ENCODE assay signal across 8 cellular contexts in the genomic region with DNA sequence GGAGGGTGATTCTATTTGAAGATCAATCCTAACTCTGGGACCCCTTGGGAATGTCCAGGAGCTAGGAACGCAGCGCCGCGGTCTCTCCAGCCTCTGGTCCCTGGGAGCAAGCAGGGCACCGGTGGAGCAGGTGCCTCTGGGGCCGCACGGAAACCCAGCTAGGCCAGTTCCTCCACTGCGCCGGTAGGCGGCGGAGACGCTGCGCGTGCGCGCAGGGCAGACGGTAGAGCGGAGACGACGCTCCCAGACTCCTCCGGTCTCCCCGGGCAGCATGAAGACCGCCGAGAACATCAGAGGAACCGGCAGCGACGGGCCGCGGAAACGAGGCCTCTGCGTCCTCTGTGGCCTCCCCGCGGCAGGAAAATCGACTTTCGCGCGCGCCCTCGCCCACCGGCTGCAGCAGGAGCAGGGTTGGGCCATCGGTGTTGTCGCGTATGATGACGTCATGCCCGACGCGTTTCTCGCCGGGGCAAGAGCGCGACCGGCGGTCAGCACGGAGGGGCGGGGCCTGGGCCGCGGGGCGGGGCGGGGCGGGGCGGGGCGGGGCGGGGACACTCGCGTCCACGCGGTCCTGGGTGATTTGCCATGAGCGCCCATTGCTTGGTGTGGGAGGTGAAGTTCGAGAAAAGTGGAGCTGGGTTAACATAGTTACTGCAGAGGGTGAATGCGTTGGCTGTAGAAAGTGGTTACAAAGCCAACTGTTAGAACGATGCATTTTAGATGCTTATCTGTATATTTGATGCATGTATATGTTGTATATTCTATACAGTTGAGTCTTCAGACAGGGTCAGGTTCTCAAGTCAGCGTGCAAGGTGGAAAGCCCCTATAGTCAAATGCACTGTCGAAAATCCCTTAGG. TPM values are rescaled to one million over a fixed set of nuclear protein-coding genes. Genes with fewer than 3 reads are reported as not detected.
DNase-seq lines count a peak whose midpoint lies in the region; ATAC-seq lines count a peak whose summit lies in the region.

A gene with protein sequence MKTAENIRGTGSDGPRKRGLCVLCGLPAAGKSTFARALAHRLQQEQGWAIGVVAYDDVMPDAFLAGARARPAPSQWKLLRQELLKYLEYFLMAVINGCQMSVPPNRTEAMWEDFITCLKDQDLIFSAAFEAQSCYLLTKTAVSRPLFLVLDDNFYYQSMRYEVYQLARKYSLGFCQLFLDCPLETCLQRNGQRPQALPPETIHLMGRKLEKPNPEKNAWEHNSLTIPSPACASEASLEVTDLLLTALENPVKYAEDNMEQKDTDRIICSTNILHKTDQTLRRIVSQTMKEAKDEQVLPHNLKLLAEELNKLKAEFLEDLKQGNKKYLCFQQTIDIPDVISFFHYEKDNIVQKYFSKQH (plus strand): TSS at position 193 of the 857 bp plus-strand sequence. CDS start 79 bp downstream, at position 272.

- peak within 1 kb of the TSS; percentile 66 for H2BK120ac ChIP-seq in mesenchymal stem cell (ENCODE audit: low read depth, low read length)

- H2BK15ac ChIP-seq in mesenchymal stem cell (ENCODE audit: low read depth, poor library complexity, severe bottlenecking) = no peak within 1 kb of the TSS

- H3K27ac Mint-ChIP-seq in effector memory CD8-positive, alpha-beta T cell = peak within 1 kb of the TSS; percentile 97

- no peaks in the 10 kb centered on the region for H3K9me3 ChIP-seq in mesenchymal stem cell (ENCODE audit: control insufficient read depth, low read length)

- H3K14ac ChIP-seq in mesenchymal stem cell (ENCODE audit: low read length in 2 of 2) = peak within 1 kb of the TSS in 1 of 2 experiments; percentile 98

- H3K4ac ChIP-seq in mesenchymal stem cell (ENCODE audit: low read depth in 1 of 2, low read length in 2 of 2) = peak within 1 kb of the TSS; percentile 91 to 96

- H3K36me3 ChIP-seq in mesenchymal stem cell (ENCODE audit: control insufficient read depth in 1 of 2, insufficient read depth in 2 of 2, low read depth in 1 of 2, low read length in 2 of 2) = peaks cover 3 to 9% of the 10 kb centered on the region in 2 experiments

- H3K4me1 Mint-ChIP-seq in effector memory CD8-positive, alpha-beta T cell (ENCODE audit: low read depth in 2 of 2) = peaks cover 8 to 19% of the 10 kb centered on the region in 2 donors

- H3K4me2 ChIP-seq in mesenchymal stem cell (ENCODE audit: low read length, poor library complexity, severe bottlenecking) = peak within 1 kb of the TSS; percentile 81

- peak within 1 kb of the TSS in 1 of 2 experiments; percentile 34 for H3K23ac ChIP-seq in mesenchymal stem cell (ENCODE audit: low read length in 2 of 2)

- H3K4me3 Mint-ChIP-seq in effector memory CD8-positive, alpha-beta T cell = peak within 1 kb of the TSS; percentile 90 to 92

- peak within 1 kb of the TSS; percentile 87 for H2BK5ac ChIP-seq in mesenchymal stem cell (ENCODE audit: low read depth, low read length, poor library complexity, severe bottlenecking)

- ATAC-seq in GM21367 (IDR thresholded peaks at IDR 0.05; ENCODE audit: unreplicated experiment) = peak; percentile 91
- peak; percentile 93 for ATAC-seq in effector memory CD8-positive, alpha-beta T cell (replicated peaks)

- DNase-seq in Caki2 (ENCODE audit: low read depth) (peak; percentile 91), HT1080 (ENCODE audit: low read depth) (peak; percentile 83), mesenchymal stem cell (peak; percentile 94)
- peak; percentile 81 for DNase-seq in NK-92 treated with Interleukin-12 subunit alpha and Interleukin-12 subunit beta, amount 100 ng/mL, for 24 hours (lab: John Stamatoyannopoulos, UW)
- peak; percentile 75 to 84 (median 84) for DNase-seq in activated CD8-positive, alpha-beta memory T cell treated with anti-CD3 and anti-CD28 coated beads for 48 hours (ENCODE audit: low read depth in 2 of 3, low spot score in 2 of 3)
- peak; percentile 84 to 86 (median 85) for DNase-seq in effector memory CD8-positive, alpha-beta T cell
- DNase-seq in stimulated activated CD8-positive, alpha-beta memory T cell treated with anti-CD3 and anti-CD28 coated beads, Interleukin-12 subunit alpha, Interleukin-12 subunit beta, amount 100 ng/mL, for 24 hours (ENCODE audit: extremely low read depth) = peak; percentile 76

- H3K27me3 Mint-ChIP-seq in effector memory CD8-positive, alpha-beta T cell = no peaks in the 10 kb centered on the region

- H4K8ac ChIP-seq in mesenchymal stem cell (ENCODE audit: low read length) = peak within 1 kb of the TSS; percentile 100

- H3K4me3 ChIP-seq in mesenchymal stem cell (ENCODE audit: insufficient read depth in 1 of 2, low read depth in 1 of 2, low read length in 2 of 2) = peak within 1 kb of the TSS; percentile 86 to 90

- H2AFZ ChIP-seq in mesenchymal stem cell (ENCODE audit: low read depth, low read length) = peak within 1 kb of the TSS; percentile 98

- H3K36me3 Mint-ChIP-seq in effector memory CD8-positive, alpha-beta T cell (ENCODE audit: insufficient read depth) = peaks cover 25% of the 10 kb centered on the region

- no peaks in the 10 kb centered on the region for H3K9me3 Mint-ChIP-seq in effector memory CD8-positive, alpha-beta T cell

- no peak within 1 kb of the TSS for H2AK5ac ChIP-seq in mesenchymal stem cell (ENCODE audit: low read length, severe bottlenecking)

- peaks cover 5% of the 10 kb centered on the region for H3K79me1 ChIP-seq in mesenchymal stem cell (replicated peaks; ENCODE audit: low read length, poor library complexity, severe bottlenecking)

- H2BK12ac ChIP-seq in mesenchymal stem cell (ENCODE audit: low read length in 2 of 2) = peak within 1 kb of the TSS in 1 of 2 experiments; percentile 75

- in situ Hi-C loops in Caki2 (cut with HindIII; ENCODE audit: low pct_unique_long_range_greater_than_20kb, low sequenced_read_pairs) = no loop called here

- peaks cover 2% of the 10 kb centered on the region for H3K4me1 ChIP-seq in mesenchymal stem cell (ENCODE audit: control insufficient read depth, insufficient read depth, low read depth, low read length)

- peak within 1 kb of the TSS; percentile 97 to 98 for H3K18ac ChIP-seq in mesenchymal stem cell (ENCODE audit: low read depth in 1 of 2, low read length in 2 of 2)

- 2% methylated on average over 49 of the region's 73 CpGs for WGBS in mesenchymal stem cell

- peak within 1 kb of the TSS; percentile 99 for H4K91ac ChIP-seq in mesenchymal stem cell (ENCODE audit: low read length)

- no peaks in the 10 kb centered on the region for H3K27me3 ChIP-seq in mesenchymal stem cell (ENCODE audit: control insufficient read depth in 1 of 2, insufficient read depth in 1 of 2, low read length in 2 of 2)

- H3K9ac ChIP-seq in mesenchymal stem cell (ENCODE audit: low read length) = peak within 1 kb of the TSS; percentile 93

- peak within 1 kb of the TSS; percentile 82 for H3K27ac ChIP-seq in mesenchymal stem cell (ENCODE audit: low read length, poor library complexity, severe bottlenecking)

RNA-seq across cellular contexts. Expression of the gene that starts here (rescaled TPM):
- total RNA-seq in Caki2 (2014; rRNA removed; shearing (Covaris generic); ENCODE audit: low replicate concordance) = 3.4 and 3.9 TPM in 2 replicates
- 9.1 and 9.6 TPM in 2 replicates for total RNA-seq in HT1080 (2014; rRNA removed; shearing (Covaris generic))
- polyA plus RNA-seq in HT1080 (2015; cell fraction: cytosol; rRNA removed) = 8.4 and 10.6 TPM in 2 replicates
- polyA plus RNA-seq in HT1080 (2015; cell fraction: nucleus; rRNA removed) = 7.6 and 10.4 TPM in 2 replicates
- polyA plus RNA-seq in mesenchymal stem cell (2013, experiment 1 of 2) = 3.5 TPM
- polyA plus RNA-seq in mesenchymal stem cell (2013, experiment 2 of 2) = 3.6 TPM

Comparison
In these comparisons a context has a peak if more than half of its experiments do, and no peak if none do; other contexts are left out.
1. Peak in every context shown above with its lines: DNase-seq, ATAC-seq, H3K4me3 ChIP-seq and H3K27ac ChIP-seq.